ENCODE assay signal across 8 cellular contexts in genomic region chr16:77971306-77972131, GRCh38. TPM values are rescaled to one million over a fixed set of nuclear protein-coding genes. Genes with fewer than 3 reads are reported as not detected.
DNase-seq lines count a peak whose midpoint lies in the region; ATAC-seq, FAIRE-seq and TF ChIP-seq lines count a peak whose summit lies in the region.

No MANE protein-coding gene starts in this region.

- no peak overlapping the region for H3K4me3 Mint-ChIP-seq in activated CD4-positive, alpha-beta memory T cell treated with anti-CD3 and anti-CD28 coated beads, Interleukin-2, amount 10 ng/mL, durations not matched to agents 7 days and 5 days

- H3K79me1 ChIP-seq in H1 (ENCODE audit: low read depth, low read length) (no peaks in the 10 kb centered on the region), mesendoderm (ENCODE audit: low read length) (no peaks in the 10 kb centered on the region)

- H3K4me3 ChIP-seq in H1 (ENCODE audit: extremely low read depth in 1 of 4, insufficient read depth in 2 of 4, low read depth in 3 of 4, low read length in 4 of 4) = no peak overlapping the region
- H3K4me3 ChIP-seq in mesendoderm (ENCODE audit: low read length) = no peak overlapping the region

- no peaks in the 10 kb centered on the region for H3K36me3 Mint-ChIP-seq in activated CD4-positive, alpha-beta memory T cell treated with anti-CD3 and anti-CD28 coated beads, Interleukin-2, amount 10 ng/mL, durations not matched to agents 7 days and 5 days (ENCODE audit: low read depth)

- no peak for TF ChIP-seq POLR2A in H1 (IDR thresholded peaks at IDR 0.05; ENCODE audit: control extremely low read depth in 1 of 2, low read depth in 2 of 2, low read length in 2 of 2)

- no peaks in the 10 kb centered on the region for H3K4me1 Mint-ChIP-seq in activated CD4-positive, alpha-beta memory T cell treated with anti-CD3 and anti-CD28 coated beads, Interleukin-2, amount 10 ng/mL, durations not matched to agents 7 days and 5 days

- H2BK5ac ChIP-seq in H1 (ENCODE audit: low read depth, low read length) (peak overlapping the region; percentile 72; the same call in 1 of the 2 replicates), mesendoderm (ENCODE audit: low read length) (no peak overlapping the region)

- H2BK20ac ChIP-seq in H1 (ENCODE audit: low read length) = peak overlapping the region; percentile 99

- peak overlapping the region; percentile 34 for H2BK120ac ChIP-seq in H1 (replicated peaks; ENCODE audit: low read depth, low read length)
- no peak overlapping the region for H2BK120ac ChIP-seq in mesendoderm (ENCODE audit: low read depth, low read length)

- no peaks in the 10 kb centered on the region for H4K20me1 ChIP-seq in H1 (replicated peaks in 1 of 2; ENCODE audit: control insufficient read depth in 1 of 2, insufficient read depth in 2 of 2, low read length in 2 of 2)

- H2AFZ ChIP-seq in H1 (ENCODE audit: low read length) = no peak overlapping the region

- CTCF ChIA-PET in activated CD4-positive, alpha-beta memory T cell treated with anti-CD3 and anti-CD28 coated beads, Interleukin-2, amount 10 ng/mL, durations not matched to agents 7 days and 5 days (lab: Charles Lee) = interaction anchor here (0.7 to 1.9 kb wide), 4 partner anchors 31 to 297 kb away, joined by 3 to 5 read pairs (median 4); no protein-coding TSS in a partner anchor
- CTCF ChIA-PET in H1 (lab: Charles Lee; ENCODE audit: partially characterized antibody) = interaction anchor here (0.6 to 24.3 kb wide), 31 partner anchors 11 to 706 kb away, joined by 3 to 362 read pairs (median 4); no protein-coding TSS in a partner anchor

- no peak overlapping the region for H3K14ac ChIP-seq in H1 (ENCODE audit: insufficient read length)

- H3K4me2 ChIP-seq in H1 (ENCODE audit: insufficient read depth in 1 of 2, low read depth in 2 of 2, low read length in 2 of 2) = no peak overlapping the region
- H3K4me2 ChIP-seq in mesendoderm (ENCODE audit: low read length) = no peak overlapping the region

- H4K5ac ChIP-seq in H1 (ENCODE audit: insufficient read length, low read depth, low read length) = peak overlapping the region; percentile 5
- H4K5ac ChIP-seq in mesendoderm (ENCODE audit: low read length) = no peak overlapping the region

- POLR2A ChIA-PET in activated CD4-positive, alpha-beta memory T cell treated with anti-CD3 and anti-CD28 coated beads, Interleukin-2, amount 10 ng/mL, durations not matched to agents 7 days and 5 days (lab: Charles Lee) = no interaction called here
- POLR2A ChIA-PET in H1 (lab: Charles Lee; ENCODE audit: partially characterized antibody) = interaction anchor here (0.6 to 0.7 kb wide), 3 partner anchors 20 to 143 kb away, joined by 3 to 4 read pairs (median 4); no protein-coding TSS in a partner anchor

- peak overlapping the region; percentile 97 for H2BK12ac ChIP-seq in H1 (ENCODE audit: low read depth, low read length)

- H2AK5ac ChIP-seq in H1 (ENCODE audit: low read depth, low read length) (0 out of 2 replicates have a peak overlapping the region, but pooled peaks have one; percentile 3), mesendoderm (ENCODE audit: low read length) (no peak overlapping the region)

- H3K36me3 ChIP-seq in H1 (ENCODE audit: control insufficient read depth in 2 of 4, insufficient read depth in 4 of 4, low read length in 3 of 4) (peaks cover 0 to 2% (median 0%) of the 10 kb centered on the region in 4 experiments; a peak in 1 of 8 replicates), mesendoderm (ENCODE audit: control insufficient read depth, insufficient read depth, low read length) (no peaks in the 10 kb centered on the region)

- H2BK15ac ChIP-seq in H1 (ENCODE audit: low read length) (0 out of 2 replicates have a peak overlapping the region, but pooled peaks have one; percentile 1), mesendoderm (replicated peaks; ENCODE audit: low read depth) (no peak overlapping the region)

- no peak overlapping the region for H4K8ac ChIP-seq in H1 (ENCODE audit: extremely low read depth, insufficient read depth, low read length)
- no peak overlapping the region for H4K8ac ChIP-seq in mesendoderm (ENCODE audit: low read depth, low read length)

- peak; percentile 97 for FAIRE-seq in H1 (lab: Jason Lieb, UNC)

- DNase-seq in NCI-H526 (lab: John Stamatoyannopoulos, UW) = peak; percentile 18 to 78
- DNase-seq in NCI-H526 treated with DMSO at 0.1 percent for 48 hours (lab: John Stamatoyannopoulos, UW) = no peak
- DNase-seq in NCI-H460 (ENCODE audit: extremely low read depth, low read depth) = peak; percentile 74
- DNase-seq in activated CD4-positive, alpha-beta memory T cell treated with anti-CD3 and anti-CD28 coated beads, Interleukin-2, amount 10 ng/mL, durations not matched to agents 7 days and 5 days = peak; percentile 75
- DNase-seq in H1 (ENCODE audit: low read depth in 1 of 2, low spot score in 2 of 2) = peak; percentile 82 to 95
- DNase-seq in mesendoderm = peak; percentile 86
- peak; percentile 40 to 47 for DNase-seq in stimulated activated CD8-positive, alpha-beta memory T cell treated with anti-CD3 and anti-CD28 coated beads, Interleukin-15, amount 100 ng/mL, for 48 hours (ENCODE audit: low read depth in 2 of 2)

- no peak overlapping the region for H3K27ac Mint-ChIP-seq in activated CD4-positive, alpha-beta memory T cell treated with anti-CD3 and anti-CD28 coated beads, Interleukin-2, amount 10 ng/mL, durations not matched to agents 7 days and 5 days

- TF ChIP-seq CTCF in H1 (IDR thresholded peaks at IDR 0.05; ENCODE audit: control extremely low read depth in 1 of 3, insufficient read depth in 1 of 3, low read depth in 1 of 3, low read length in 3 of 3) = peak; percentile 72 to 91 (median 88)

- no peaks in the 10 kb centered on the region for H3K79me2 ChIP-seq in H1 (ENCODE audit: control insufficient read depth in 1 of 2, insufficient read depth in 2 of 2, low read length in 2 of 2)
- H3K79me2 ChIP-seq in mesendoderm (ENCODE audit: control insufficient read depth, insufficient read depth, low read length) = no peaks in the 10 kb centered on the region

- no peak for TF ChIP-seq EP300 in H1 (IDR thresholded peaks at IDR 0.05; ENCODE audit: borderline replicate concordance in 1 of 2, low read depth in 2 of 2, low read length in 2 of 2)

- H3K27me3 ChIP-seq in H1 (replicated peaks in 1 of 4; ENCODE audit: control insufficient read depth in 3 of 4, extremely low read depth in 1 of 4, insufficient read depth in 3 of 4, low read length in 3 of 4) (no peaks in the 10 kb centered on the region), mesendoderm (ENCODE audit: insufficient read depth, low read length, poor library complexity) (no peaks in the 10 kb centered on the region)

- peaks cover 5% of the 10 kb centered on the region for H3K27me3 Mint-ChIP-seq in activated CD4-positive, alpha-beta memory T cell treated with anti-CD3 and anti-CD28 coated beads, Interleukin-2, amount 10 ng/mL, durations not matched to agents 7 days and 5 days

- H3K56ac ChIP-seq in H1 (replicated peaks; ENCODE audit: insufficient read length, low read depth, low read length) = no peak overlapping the region
- peak overlapping the region; percentile 60 for H3K56ac ChIP-seq in mesendoderm (ENCODE audit: low read length)

- H3K9me3 ChIP-seq in H1 (ENCODE audit: insufficient read depth in 2 of 2, low read depth in 1 of 2, low read length in 1 of 2) = no peaks in the 10 kb centered on the region

- no peak overlapping the region for H3K9ac ChIP-seq in H1 (replicated peaks in 1 of 4; ENCODE audit: extremely low read depth in 1 of 4, low read depth in 3 of 4, low read length in 3 of 4)
- H3K9ac ChIP-seq in mesendoderm (ENCODE audit: low read length) = no peak overlapping the region

- no peak overlapping the region for H3K23ac ChIP-seq in H1 (ENCODE audit: insufficient read length)
- no peak overlapping the region for H3K23ac ChIP-seq in mesendoderm (ENCODE audit: low read length)

- no peaks in the 10 kb centered on the region for H3K9me3 Mint-ChIP-seq in activated CD4-positive, alpha-beta memory T cell treated with anti-CD3 and anti-CD28 coated beads, Interleukin-2, amount 10 ng/mL, durations not matched to agents 7 days and 5 days

- no peaks in the 10 kb centered on the region; the same call in 1 of the 2 replicates for H3K23me2 ChIP-seq in H1 (ENCODE audit: low read depth, low read length)

- H3K4ac ChIP-seq in H1 (replicated peaks; ENCODE audit: insufficient read length, low read depth, low read length) (peak overlapping the region; percentile 10), mesendoderm (ENCODE audit: low read depth, low read length) (peak overlapping the region; percentile 84)

- peak; percentile 79 for ATAC-seq in HG03103 (IDR thresholded peaks at IDR 0.05; ENCODE audit: low read depth, unreplicated experiment)

- H3K18ac ChIP-seq in H1 (ENCODE audit: extremely low read depth, low read length) (peak overlapping the region; percentile 42; the same call in 1 of the 2 replicates), mesendoderm (ENCODE audit: low read length) (peak overlapping the region; percentile 4)

- peak overlapping the region; percentile 54 for H4K91ac ChIP-seq in H1 (replicated peaks; ENCODE audit: insufficient read length, low read length)

- no peak overlapping the region for H3K27ac ChIP-seq in H1 (ENCODE audit: low read depth, low read length)
- no peak overlapping the region for H3K27ac ChIP-seq in mesendoderm (ENCODE audit: low read depth, low read length)

- peak; percentile 96 to 97 for TF ChIP-seq RAD21 in H1 (IDR thresholded peaks at IDR 0.05 in 1 of 2, conservative IDR thresholded peaks at IDR 0.05 in 1 of 2; ENCODE audit: low read depth in 2 of 2, low read length in 2 of 2)

- H3K4me1 ChIP-seq in H1 (replicated peaks in 1 of 4; ENCODE audit: control insufficient read depth in 3 of 4, insufficient read depth in 4 of 4, low read length in 3 of 4) = peaks cover 6 to 10% (median 7%) of the 10 kb centered on the region in 4 experiments; a peak in 6 of 7 replicates
- H3K4me1 ChIP-seq in mesendoderm (ENCODE audit: control insufficient read depth, low read depth, low read length) = peaks cover 9% of the 10 kb centered on the region

- WGBS in H1 (ENCODE audit: extremely low coverage in 1 of 2, insufficient coverage in 1 of 2, insufficient read length in 1 of 2, insufficient replicate concordance in 2 of 2, low coverage in 1 of 2, low lambda C conversion rate in 2 of 2, missing lambda C conversion rate in 1 of 2), 2 experiments = 47% methylated on average over 16 of the region's 16 CpGs; no CpG with 5 or more reads in 1 of the 2 experiments
- WGBS in mesendoderm (ENCODE audit: extremely low coverage, insufficient coverage, low lambda C conversion rate) = no CpG with 5 or more reads among the region's 16 CpGs

RNA-seq across cellular contexts. Expression of gene CLEC3A, which starts 50.8 kb away (rescaled TPM):
- not detected in 2 replicates for total RNA-seq in NCI-H460 (2014; rRNA removed; shearing (Covaris generic))
- not detected in 2 replicates for polyA plus RNA-seq in NCI-H460 (2014; cell fraction: nucleus; rRNA removed)
- total RNA-seq in activated CD4-positive, alpha-beta memory T cell treated with anti-CD3 and anti-CD28 coated beads, Interleukin-2, amount 10 ng/mL, durations not matched to agents 7 days and 5 days = not detected
- total RNA-seq in H1 (2021; fragmentation: NEBNext Ultra II Directional; extraction: Animal tissue kit (Norgen Biotek cat#: 25700)) = not detected in 2 replicates
- not detected in 2 replicates for polyA plus RNA-seq in H1 (2011; rRNA removed)
- polyA plus RNA-seq in H1 (2011; cell fraction: cytosol; rRNA removed) = not detected
- 0.17 TPM for polyA plus RNA-seq in H1 (2011; cell fraction: nucleus; rRNA removed)
- not detected in 4 replicates for polyA plus RNA-seq in H1 (2012, experiment 1 of 2)
- not detected for polyA plus RNA-seq in H1 (2012, experiment 2 of 2)
- polyA plus RNA-seq in H1 (2013, experiment 1 of 2) = 0.06 TPM
- polyA plus RNA-seq in H1 (2013, experiment 2 of 2) = not detected
- not detected in 2 replicates for polyA minus RNA-seq in H1 (2011; rRNA and poly(A)+ RNA removed)
- polyA minus RNA-seq in H1 (2011; cell fraction: cytosol; rRNA and poly(A)+ RNA removed) = not detected
- not detected for polyA minus RNA-seq in H1 (2011; cell fraction: nucleus; rRNA and poly(A)+ RNA removed)
- 0.08 TPM for polyA plus RNA-seq in mesendoderm (2013, experiment 1 of 2)
- polyA plus RNA-seq in mesendoderm (2013, experiment 2 of 2) = 0.10 TPM
